In the genomic region with DNA sequence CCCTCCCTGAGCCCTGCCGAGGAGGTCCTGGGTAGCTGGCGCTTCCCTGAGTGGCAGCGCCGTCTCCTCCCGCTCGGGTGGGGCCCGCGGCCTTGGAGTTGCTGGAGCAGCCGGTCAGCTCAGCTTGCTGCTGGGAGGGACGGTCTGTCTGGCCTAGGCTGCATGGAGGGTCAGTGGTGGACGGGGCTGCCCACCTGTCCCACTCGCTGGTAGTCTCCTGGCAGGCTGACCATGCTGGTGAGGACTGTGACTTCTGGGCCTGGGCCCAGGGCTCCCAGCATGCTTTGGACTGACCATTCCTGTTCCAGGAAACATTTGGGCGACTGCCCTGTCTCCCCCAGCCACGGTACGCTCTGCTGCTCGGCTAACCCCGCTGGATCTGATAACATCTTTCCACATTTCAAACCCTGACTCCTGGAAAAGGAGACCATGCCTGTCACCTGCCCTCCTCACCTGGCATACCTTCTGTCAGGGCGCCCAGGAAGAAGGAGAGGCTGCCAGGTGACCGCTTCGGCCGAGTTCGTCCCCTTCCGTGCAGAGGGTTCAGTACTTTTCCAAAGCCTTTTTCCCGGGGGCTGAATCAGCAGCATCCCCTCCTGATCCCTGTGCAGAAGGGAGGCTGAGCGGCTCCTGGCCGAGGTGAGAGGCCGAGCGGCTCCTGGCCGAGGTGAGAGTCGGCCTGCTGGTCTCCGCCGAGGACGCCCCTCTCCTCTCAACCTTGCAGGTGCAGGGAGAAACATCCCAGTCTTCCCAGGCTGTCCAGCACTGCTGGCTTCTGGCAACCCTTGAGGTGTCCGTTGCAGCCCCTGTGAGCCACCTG, we compare ENCODE assay signal across 15 cellular contexts. TPM values are rescaled to one million over a fixed set of nuclear protein-coding genes. Genes with fewer than 3 reads are reported as not detected.
DNase-seq lines count a peak whose midpoint lies in the region; ATAC-seq, FAIRE-seq and TF ChIP-seq lines count a peak whose summit lies in the region.
"Had no signal": no experiment of that assay in that cellular context is flagged by ENCODE, and none has a peak within 500 bp of the region (broad histone marks: within the 10 kb centered on the region; RNA-seq: fewer than 3 reads in every experiment).

No MANE protein-coding gene starts in this region.

- peak overlapping the region; percentile 22 to 86 (median 77) for H3K9ac ChIP-seq in skeletal muscle tissue (ENCODE audit: low read depth in 1 of 3, low read length in 3 of 3)

- ATAC-seq in left lung (peak; percentile 36), GM19395 (IDR thresholded peaks at IDR 0.05; ENCODE audit: unreplicated experiment) (no peak)
- ATAC-seq: HCT116 had no signal

- H3K9me3 ChIP-seq in left lung: no peaks in the 10 kb centered on the region
- no peaks in the 10 kb centered on the region for H3K9me3 ChIP-seq in skeletal muscle tissue (ENCODE audit: control insufficient read depth in 3 of 3, low read length in 3 of 3)

- no peak for FAIRE-seq in RCC 7860 (lab: Jason Lieb, UNC)
- FAIRE-seq: small intestine had no signal

- TF ChIP-seq CTCF in coronary artery (IDR thresholded peaks at IDR 0.05): no peak
- TF ChIP-seq CTCF in left lung (IDR thresholded peaks at IDR 0.05): no peak

- DNase-seq in G401 (ENCODE audit: low spot score): peak; percentile 94
- no peak for DNase-seq in coronary artery (ENCODE audit: low spot score)
- DNase-seq in left lung: peak in 1 of 2 donors; percentile 54
- no peak for DNase-seq in GM19238 (ENCODE audit: insufficient read length, low spot score)
- DNase-seq in MV-4-11 (lab: John Stamatoyannopoulos, UW): no peak
- DNase-seq in RCC 7860 (ENCODE audit: low spot score): no peak
- DNase-seq: activated naive CD8-positive, alpha-beta T cell treated with anti-CD3 and anti-CD28 coated beads, Interleukin-2, amount 10 ng/mL, durations not matched to agents 7 days and 5 days; MM.1S; small intestine; SW 1271 had no signal

- H3K27me3 ChIP-seq in left lung (no peaks in the 10 kb centered on the region), skeletal muscle tissue (ENCODE audit: control insufficient read depth in 3 of 3, insufficient read depth in 3 of 3, low read length in 3 of 3) (no peaks in the 10 kb centered on the region)

- H3K4me3 ChIP-seq in coronary artery: peak overlapping the region; percentile 39
- H3K4me3 ChIP-seq in left lung: no peak overlapping the region
- peak overlapping the region; percentile 40 to 77 (median 67) for H3K4me3 ChIP-seq in skeletal muscle tissue (ENCODE audit: low read length in 3 of 3)

- H3K27ac ChIP-seq in coronary artery: peak overlapping the region; percentile 68 to 82
- peak overlapping the region; percentile 72 to 87 for H3K27ac ChIP-seq in left lung
- peak overlapping the region; percentile 94 for H3K27ac ChIP-seq in skeletal muscle tissue (ENCODE audit: low read depth, low read length)

- H3K4me1 ChIP-seq in left lung (peaks cover 28 to 29% of the 10 kb centered on the region in 2 donors), skeletal muscle tissue (ENCODE audit: control insufficient read depth in 3 of 3, insufficient read depth in 3 of 3, low read length in 3 of 3) (peaks cover 45 to 66% (median 57%) of the 10 kb centered on the region in 3 donors)

- H3K36me3 ChIP-seq in left lung (peaks cover 0 to 36% of the 10 kb centered on the region in 2 donors), skeletal muscle tissue (ENCODE audit: control insufficient read depth in 3 of 3, insufficient read depth in 3 of 3, low read length in 3 of 3) (peaks cover 0 to 2% (median 2%) of the 10 kb centered on the region in 3 donors)

- in situ Hi-C loops in G401 (cut with HindIII; ENCODE audit: low sequenced_read_pairs): no loop called here

- intact Hi-C loops in left lung (cut with DNase I): no loop called here

RNA-seq across cellular contexts. Expression of gene FAM20C, which starts 43.4 kb away (rescaled TPM):
- 12.8 and 14.8 TPM in 2 replicates for total RNA-seq in G401 (2014; rRNA removed; shearing (Covaris generic))
- total RNA-seq in left lung (10 to 100 TPM; 44.6 to 75.5 TPM), skeletal muscle tissue (14.6 TPM)

RNA-seq across cellular contexts. Expression of gene FOXL3, which starts 54.2 kb away (rescaled TPM):
- total RNA-seq in G401 (2014; rRNA removed; shearing (Covaris generic)): not detected in 2 replicates
- total RNA-seq in left lung (not detected), skeletal muscle tissue (not detected)
- total RNA-seq: activated naive CD8-positive, alpha-beta T cell treated with anti-CD3 and anti-CD28 coated beads, Interleukin-2, amount 10 ng/mL, durations not matched to agents 7 days and 5 days; myocyte; temporal lobe had no signal

Comparison
In these comparisons a context has a peak if more than half of its experiments do, and no peak if none do; other contexts are left out.
1. H3K4me3 ChIP-seq: peak in coronary artery (single experiment) and skeletal muscle tissue (3 of 3); none in left lung (0 of 2).
2. Peak in every context shown above with its lines, with median percentiles within 50 percentile points of each other: H3K27ac ChIP-seq.